ENCODE assay signal across 15 cellular contexts in the genomic region with DNA sequence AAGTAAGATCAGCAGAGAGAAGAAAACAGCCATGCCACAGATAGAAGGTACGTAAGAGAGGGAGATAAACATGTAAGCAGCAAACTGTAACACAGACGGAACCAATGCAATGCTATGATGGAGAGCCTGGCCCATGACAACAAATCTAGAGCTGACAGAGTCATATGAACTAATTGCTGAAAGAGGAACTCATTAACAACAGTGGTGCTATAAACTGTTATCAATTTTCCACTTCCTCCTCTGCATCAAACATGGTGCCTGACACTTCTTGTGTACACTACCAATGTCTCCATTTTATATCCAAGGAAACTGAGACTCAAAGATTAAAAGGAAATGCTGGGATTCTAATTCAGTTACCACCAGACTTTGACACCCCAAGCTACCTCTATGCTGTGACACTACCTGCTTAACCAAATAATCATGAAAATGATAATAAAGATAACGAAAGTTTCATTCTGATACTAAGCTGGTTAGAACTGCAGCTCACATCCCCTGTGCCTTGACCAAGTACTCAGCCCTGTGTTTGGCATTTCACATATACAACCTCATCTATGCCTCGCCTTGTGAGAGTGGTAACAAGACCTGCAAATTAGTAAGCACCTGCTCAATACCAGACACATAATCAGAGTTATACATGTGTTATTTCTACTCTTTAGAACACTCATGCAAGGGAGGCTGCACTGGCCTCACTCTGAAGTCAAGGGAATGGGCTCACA.
"Had no signal": no experiment of that assay in that cellular context is flagged by ENCODE, and none has a peak within 500 bp of the region (broad histone marks: within the 10 kb centered on the region; RNA-seq: fewer than 3 reads in every experiment).

No MANE protein-coding gene starts in this region.

- H3K4me1 ChIP-seq: adrenal gland, colonic mucosa, gastroesophageal sphincter had no signal

- FAIRE-seq: TTC549 had no signal

- H3K27ac Mint-ChIP-seq: activated CD4-positive, alpha-beta memory T cell treated with anti-CD3 and anti-CD28 coated beads for 36 hours; activated naive CD4-positive, alpha-beta T cell treated with anti-CD3 and anti-CD28 coated beads for 36 hours; activated T-helper 1 cell treated with anti-CD3 and anti-CD28 coated beads, Interleukin-12 subunit alpha, Interleukin-12 subunit beta, Interleukin-2, Interleukin-4 antibody, amounts not matched to agents 30 ng/mL and 10 ng/mL and 1 ng/mL, durations not matched to agents 14 hours and 24 hours and 36 hours; nephron progenitor cell; T-helper 1 cell treated with Interleukin-12 subunit alpha and Interleukin-12 subunit beta and Interleukin-4 antibody, amounts not matched to agents 30 μg/mL and 1 μg/mL, for 36 hours had no signal

- H3K36me3 ChIP-seq: adrenal gland, colonic mucosa had no signal

- H3K4me3 ChIP-seq: adrenal gland, colonic mucosa, gastroesophageal sphincter had no signal

- H3K27me3 ChIP-seq: adrenal gland, colonic mucosa, gastroesophageal sphincter had no signal

- H3K27me3 Mint-ChIP-seq: activated CD4-positive, alpha-beta memory T cell treated with anti-CD3 and anti-CD28 coated beads for 36 hours had no signal

- H3K4me3 Mint-ChIP-seq: activated CD4-positive, alpha-beta memory T cell treated with anti-CD3 and anti-CD28 coated beads for 36 hours; activated naive CD4-positive, alpha-beta T cell treated with anti-CD3 and anti-CD28 coated beads for 36 hours; activated T-helper 1 cell treated with anti-CD3 and anti-CD28 coated beads, Interleukin-12 subunit alpha, Interleukin-12 subunit beta, Interleukin-2, Interleukin-4 antibody, amounts not matched to agents 30 ng/mL and 10 ng/mL and 1 ng/mL, durations not matched to agents 14 hours and 24 hours and 36 hours; nephron progenitor cell; T-helper 1 cell treated with Interleukin-12 subunit alpha and Interleukin-12 subunit beta and Interleukin-4 antibody, amounts not matched to agents 30 μg/mL and 1 μg/mL, for 36 hours had no signal

- DNase-seq: activated CD4-positive, alpha-beta memory T cell treated with anti-CD3 and anti-CD28 coated beads for 36 hours; activated naive CD4-positive, alpha-beta T cell treated with anti-CD3 and anti-CD28 coated beads for 36 hours; adrenal gland; caudate nucleus; colonic mucosa; effector memory CD4-positive, alpha-beta T cell; mesendoderm; nephron progenitor cell; stimulated activated CD4-positive, alpha-beta T cell treated with anti-CD3 and anti-CD28 coated beads, Interleukin-12 subunit alpha, Interleukin-12 subunit beta, amount 100 ng/mL, for 4 hours; stimulated activated naive CD4-positive, alpha-beta T cell treated with Interleukin-2 at 50 U/mL for 16 hours had no signal

- H3K9me3 Mint-ChIP-seq: activated CD4-positive, alpha-beta memory T cell treated with anti-CD3 and anti-CD28 coated beads for 36 hours; activated naive CD4-positive, alpha-beta T cell treated with anti-CD3 and anti-CD28 coated beads for 36 hours; activated T-helper 1 cell treated with anti-CD3 and anti-CD28 coated beads, Interleukin-12 subunit alpha, Interleukin-12 subunit beta, Interleukin-2, Interleukin-4 antibody, amounts not matched to agents 30 ng/mL and 10 ng/mL and 1 ng/mL, durations not matched to agents 14 hours and 24 hours and 36 hours; nephron progenitor cell; T-helper 1 cell treated with Interleukin-12 subunit alpha and Interleukin-12 subunit beta and Interleukin-4 antibody, amounts not matched to agents 30 μg/mL and 1 μg/mL, for 36 hours had no signal

- H3K27ac ChIP-seq: adrenal gland, colonic mucosa, gastroesophageal sphincter had no signal

- ATAC-seq: gastroesophageal sphincter, sciatic nerve had no signal
